In the genomic region with DNA sequence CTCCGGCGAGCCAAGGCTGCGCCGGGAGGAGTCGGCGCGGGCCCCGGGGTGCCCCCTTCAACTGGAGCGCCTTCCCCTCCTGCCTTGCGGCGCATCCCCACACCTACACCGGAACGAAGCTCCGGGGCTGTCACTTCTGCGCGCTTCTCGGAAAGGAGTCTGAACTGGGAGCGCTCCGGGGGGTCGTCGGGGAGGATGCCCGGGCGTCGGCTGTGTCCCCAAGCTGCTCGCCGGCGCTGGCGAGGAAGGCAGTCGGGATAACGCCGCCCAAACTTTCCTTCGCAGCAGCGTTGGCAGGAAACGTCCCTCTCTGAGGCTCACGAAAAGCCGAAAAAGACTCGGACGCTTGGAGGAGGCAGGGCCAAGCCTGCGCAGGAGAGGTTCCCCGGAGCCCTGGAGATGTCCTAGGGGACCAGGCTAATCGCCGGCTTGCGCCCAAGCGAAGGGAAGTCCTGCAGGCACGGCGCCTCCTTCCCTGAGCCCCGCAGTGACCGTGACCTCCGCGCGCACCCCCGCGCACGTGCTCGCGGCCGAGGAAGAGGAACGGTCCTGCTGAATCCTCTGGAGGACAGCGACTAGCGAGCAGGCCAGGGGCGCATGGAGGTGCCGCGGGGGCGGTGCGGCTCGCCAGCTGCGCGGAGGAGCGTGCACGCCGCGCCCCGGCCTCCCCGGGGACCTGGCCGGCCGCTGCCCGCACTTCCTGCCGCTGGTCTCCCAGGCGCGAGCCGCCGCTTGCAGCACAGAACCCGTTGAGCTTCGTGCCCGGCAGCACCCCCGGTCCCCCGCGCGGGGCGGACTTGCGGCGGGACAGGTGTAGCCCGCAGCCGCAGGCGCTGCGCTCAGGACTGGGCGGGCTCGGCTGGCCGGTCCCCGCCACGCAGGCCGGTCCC, we compare ENCODE assay signal across 8 cellular contexts. TPM values are rescaled to one million over a fixed set of nuclear protein-coding genes. Genes with fewer than 3 reads are reported as not detected.
DNase-seq lines count a peak whose midpoint lies in the region; ATAC-seq and TF ChIP-seq lines count a peak whose summit lies in the region.

A gene (plus strand): TSS at position 740 of the 890 bp plus-strand sequence.

- H3K79me2 ChIP-seq in trophoblast cell (ENCODE audit: control insufficient read depth, insufficient read depth, low read length, poor library complexity), result no peaks in the 10 kb centered on the region

- H3K9me3 ChIP-seq in adrenal gland (replicated peaks in 1 of 3) (no peaks in the 10 kb centered on the region), left ventricle myocardium inferior (replicated peaks) (no peaks in the 10 kb centered on the region), trophoblast cell (ENCODE audit: insufficient read depth, low read depth, low read length) (peaks cover 6% of the 10 kb centered on the region)

- peak in 1 of 6 experiments; percentile 2 for TF ChIP-seq CTCF in adrenal gland (IDR thresholded peaks at IDR 0.05)
- TF ChIP-seq CTCF in left ventricle myocardium inferior (IDR thresholded peaks at IDR 0.05; ENCODE audit: borderline replicate concordance), result no peak

- H3K27me3 ChIP-seq in adrenal gland (no peaks in the 10 kb centered on the region), left ventricle myocardium inferior (ENCODE audit: low read depth) (peaks cover 4% of the 10 kb centered on the region), trophoblast cell (ENCODE audit: insufficient read depth, low read length) (peaks cover 26% of the 10 kb centered on the region)

- 0 to 2% (median 0%) methylated on average over 13 to 102 of the region's 102 CpGs for WGBS in adrenal gland, 4 donors
- WGBS in trophoblast cell (ENCODE audit: extremely low coverage, insufficient coverage, insufficient read length), result no CpG with 5 or more reads among the region's 102 CpGs

- no peak within 1 kb of the TSS for H3K4ac ChIP-seq in trophoblast cell (ENCODE audit: low read depth, low read length)

- H3K27ac ChIP-seq in adrenal gland, result peak within 1 kb of the TSS in 4 of 5 donors; percentile 64 to 96 (median 80)
- H3K27ac ChIP-seq in left ventricle myocardium inferior (replicated peaks), result peak within 1 kb of the TSS; percentile 87
- no peak within 1 kb of the TSS for H3K27ac ChIP-seq in trophoblast cell (ENCODE audit: low read depth, low read length)

- H3K4me2 ChIP-seq in trophoblast cell (ENCODE audit: low read length), result peak within 1 kb of the TSS; percentile 95

- H3K4me3 ChIP-seq in adrenal gland, result peak within 1 kb of the TSS; percentile 21 to 99 (median 52)
- peak within 1 kb of the TSS; percentile 85 for H3K4me3 ChIP-seq in left ventricle myocardium inferior
- peak within 1 kb of the TSS; percentile 67 for H3K4me3 ChIP-seq in trophoblast cell (ENCODE audit: low read depth, low read length)

- H2AK5ac ChIP-seq in trophoblast cell (ENCODE audit: low read length), result no peak within 1 kb of the TSS

- TF ChIP-seq POLR2A in adrenal gland (IDR thresholded peaks at IDR 0.05), result peak in 1 of 2 donors; percentile 41

- H3K23ac ChIP-seq in trophoblast cell (ENCODE audit: low read length), result no peak within 1 kb of the TSS

- no peak within 1 kb of the TSS for H4K12ac ChIP-seq in trophoblast cell (ENCODE audit: low read depth, low read length)

- no peak within 1 kb of the TSS for H3K18ac ChIP-seq in trophoblast cell (ENCODE audit: low read length)

- H2BK5ac ChIP-seq in trophoblast cell (ENCODE audit: low read depth, low read length, poor library complexity), result no peak within 1 kb of the TSS

- intact Hi-C loops in adrenal gland (cut with DNase I) (loop anchor here (5.0 to 10.0 kb wide), 4 partner anchors 204 to 384 kb away; no protein-coding TSS in a partner anchor), left ventricle myocardium inferior (cut with micrococcal nuclease) (loop anchor here (5.0 kb wide), 1 partner anchor 384 kb away; no protein-coding TSS in a partner anchor)

- no peaks in the 10 kb centered on the region for H3K36me3 ChIP-seq in adrenal gland (replicated peaks in 1 of 2)
- no peaks in the 10 kb centered on the region for H3K36me3 ChIP-seq in left ventricle myocardium inferior
- no peaks in the 10 kb centered on the region for H3K36me3 ChIP-seq in trophoblast cell (ENCODE audit: control insufficient read depth in 1 of 2, insufficient read depth in 2 of 2, low read length in 2 of 2)

- H2BK120ac ChIP-seq in trophoblast cell (ENCODE audit: insufficient read depth, low read length, poor library complexity), result peak within 1 kb of the TSS; percentile 6

- no peak within 1 kb of the TSS for H4K91ac ChIP-seq in trophoblast cell (ENCODE audit: low read depth, low read length)

- no peak within 1 kb of the TSS for H3K14ac ChIP-seq in trophoblast cell (ENCODE audit: low read length)

- DNase-seq in AG20443 (ENCODE audit: low spot score), result peak; percentile 52
- peak; percentile 43 for DNase-seq in NCI-H69 (lab: John Stamatoyannopoulos, UW)
- DNase-seq in adrenal gland, result peak; percentile 64 to 81 (median 72)
- DNase-seq in left ventricle myocardium inferior, result peak; percentile 68
- DNase-seq in trophoblast cell, result peak in 1 of 2 donors; percentile 39
- no peak for DNase-seq in KG1 (lab: John Stamatoyannopoulos, UW)
- no peak for DNase-seq in NOMO-1 (lab: John Stamatoyannopoulos, UW; ENCODE audit: unreplicated experiment in 2 of 2)

- peak within 1 kb of the TSS; percentile 6 for H4K8ac ChIP-seq in trophoblast cell (ENCODE audit: low read depth, low read length)

- no peaks in the 10 kb centered on the region for H3K79me1 ChIP-seq in trophoblast cell (ENCODE audit: low read length)

- ATAC-seq in GM19351 (IDR thresholded peaks at IDR 0.05; ENCODE audit: unreplicated experiment), result peak; percentile 26

- no peak within 1 kb of the TSS for H3K9ac ChIP-seq in trophoblast cell (ENCODE audit: low read length)

- H2AFZ ChIP-seq in trophoblast cell (ENCODE audit: insufficient read depth, low read length, poor library complexity), result peak within 1 kb of the TSS; percentile 73

- H2BK12ac ChIP-seq in trophoblast cell (ENCODE audit: low read length), result no peak within 1 kb of the TSS

- peaks cover 8 to 35% of the 10 kb centered on the region in 2 donors for H3K4me1 ChIP-seq in adrenal gland (replicated peaks in 1 of 2)
- peaks cover 44% of the 10 kb centered on the region for H3K4me1 ChIP-seq in left ventricle myocardium inferior
- H3K4me1 ChIP-seq in trophoblast cell (ENCODE audit: control insufficient read depth in 1 of 2, insufficient read depth in 2 of 2, low read length in 2 of 2), result peaks cover 10 to 17% of the 10 kb centered on the region in 2 experiments

RNA-seq across cellular contexts. Expression of the gene that starts here (rescaled TPM):
- 10 to 100 TPM in 6 of 8 donors, 1 to 10 TPM in 2; 9.5 to 19.1 (median 15.8) TPM for total RNA-seq in adrenal gland
- polyA plus RNA-seq in adrenal gland, result 10 to 100 TPM in 2 of 3 donors, 1 to 10 TPM in 1; 4.2 to 14.2 (median 10.0) TPM
- total RNA-seq in left ventricle myocardium inferior, result 7.9 TPM
- 1.2 and 1.3 TPM in 2 replicates for polyA plus RNA-seq in trophoblast cell (2013)

Comparison
In these comparisons a context has a peak if more than half of its experiments do, and no peak if none do; other contexts are left out.
1. DNase-seq: peak in AG20443 (single experiment), NCI-H69 (single experiment), adrenal gland (7 of 7) and left ventricle myocardium inferior (single experiment); none in KG1 (single experiment) and NOMO-1 (0 of 2).
2. Peak in every context shown above with its lines, with median percentiles within 50 percentile points of each other: H3K4me3 ChIP-seq.